19 cellular contexts compared by ENCODE assay signal in the genomic region with DNA sequence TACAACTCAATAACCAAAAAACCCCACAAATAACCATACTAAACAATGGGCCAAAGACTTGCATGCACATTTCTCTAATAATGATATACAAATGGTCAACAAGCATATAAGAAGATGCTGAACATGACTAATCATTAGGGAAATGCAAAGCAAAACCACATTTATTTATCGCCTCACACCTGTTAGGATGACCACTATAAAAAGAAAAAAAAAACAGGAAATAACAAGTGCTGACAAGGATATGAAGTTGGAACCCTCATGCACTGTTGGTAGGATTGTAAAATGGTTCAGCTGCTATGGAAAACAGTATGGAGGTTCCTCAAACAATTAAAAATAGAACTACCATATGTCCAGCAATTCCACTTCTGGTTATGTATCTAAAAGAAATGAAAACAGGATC.
"Had no signal": no experiment of that assay in that cellular context is flagged by ENCODE, and none has a peak within 500 bp of the region (broad histone marks: within the 10 kb centered on the region; RNA-seq: fewer than 3 reads in every experiment).

No MANE protein-coding gene starts in this region.

- H2AFZ ChIP-seq: hepatocyte had no signal

- H3K4me1 ChIP-seq: uterus had no signal

- FAIRE-seq: colon had no signal

- H3K36me3 ChIP-seq: adrenal gland, esophagus squamous epithelium, uterus had no signal

- H3K4me3 ChIP-seq: adrenal gland, esophagus squamous epithelium, hepatocyte, tibial artery, uterus had no signal

- H3K4me2 ChIP-seq: hepatocyte had no signal

- H3K27ac ChIP-seq: adrenal gland, esophagus squamous epithelium, hepatocyte, tibial artery, uterus, VCaP had no signal

- ATAC-seq: left lobe of liver; natural killer cell treated with Interleukin-12 subunit alpha and Interleukin-12 subunit beta and Interleukin-15 and Interleukin-18, amount 100 ng/mL, for 72 hours; stimulated activated memory B cell treated with anti-CD40 and anti-IgM and Interleukin-4, amounts not matched to agents 10 μg/mL and 1 μg/mL and 100 μg/mL, for 72 hours had no signal

- H3K27me3 ChIP-seq: adrenal gland, esophagus squamous epithelium, hepatocyte, tibial artery, uterus had no signal

- DNase-seq: activated CD4-positive, alpha-beta T cell treated with anti-CD3 and anti-CD28 coated beads for 1 hour; activated CD4-positive, alpha-beta T cell treated with anti-CD3 and anti-CD28 coated beads, Interleukin-2, amount 50 U/mL, for 4 hours; activated effector memory CD4-positive, alpha-beta T cell treated with Interleukin-2 at 50 U/mL for 16 hours; activated T-cell treated with anti-CD3 and anti-CD28 coated beads, Interleukin-2, amount 50 U/mL, for 1 hour; adrenal gland; caudate nucleus; esophagus squamous epithelium; islet precursor cell; nucleus accumbens; posterior cingulate gyrus; stimulated activated CD4-positive, alpha-beta T cell treated with anti-CD3 and anti-CD28 coated beads, Interleukin-2, amount 100 ng/mL, for 48 hours; tibial artery; uterus had no signal

- H3K9me3 ChIP-seq: esophagus squamous epithelium, tibial artery, uterus had no signal
